ENCODE assay signal across 2 cellular contexts in the genomic region with DNA sequence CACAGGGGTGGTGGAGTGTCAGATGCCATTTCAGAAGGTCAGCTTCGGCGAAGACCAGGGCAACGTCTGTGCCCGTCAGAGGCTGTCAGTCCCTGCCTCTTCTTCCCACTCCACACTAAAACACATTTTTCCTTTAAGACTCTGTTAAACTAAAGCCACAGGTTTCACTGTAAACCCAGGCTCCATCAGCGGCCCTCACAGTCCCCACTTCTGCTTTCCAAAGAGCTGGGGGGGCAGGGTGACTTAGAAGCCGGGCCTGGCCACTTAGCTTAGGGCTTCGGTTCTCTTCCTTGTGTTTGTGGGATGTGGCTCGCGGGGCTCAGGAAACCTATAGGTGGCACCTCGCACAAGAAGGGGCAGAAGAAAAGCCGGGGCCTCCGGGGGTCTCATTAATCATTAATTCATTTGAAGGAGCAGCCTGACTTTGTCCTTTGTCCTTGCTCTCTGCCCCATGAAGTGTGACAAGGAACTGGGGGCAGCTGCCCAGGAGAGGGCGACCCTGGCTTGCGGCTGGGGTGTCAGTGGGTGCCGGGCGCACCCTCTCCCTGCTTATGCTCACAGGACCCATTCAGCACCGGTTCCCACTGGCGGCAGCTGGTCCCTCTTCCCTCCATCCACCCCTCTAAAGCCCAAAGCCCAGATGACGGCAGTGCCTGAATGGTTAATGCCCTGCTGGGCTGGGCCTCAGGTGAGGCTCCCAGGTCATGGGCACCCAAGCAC.
TF ChIP-seq lines count a peak whose summit lies in the region.

No MANE protein-coding gene starts in this region.

TF ChIP-seq in A549, 52 proteins besides CTCF, POLR2A, EP300 and RAD21:
- TF ChIP-seq JUNB (IDR thresholded peaks at IDR 0.05) (no peak), FOSB (CRISPR knock-in tag; IDR thresholded peaks at IDR 0.05) (no peak), CBX8 (IDR thresholded peaks at IDR 0.05) (no peak), HDAC2 (IDR thresholded peaks at IDR 0.05) (no peak), HMGXB4 (CRISPR knock-in tag; IDR thresholded peaks at IDR 0.05; ENCODE audit: borderline replicate concordance) (no peak), CEBPB (IDR thresholded peaks at IDR 0.05) (no peak), ZC3H11A (IDR thresholded peaks at IDR 0.05) (no peak), USF2 (IDR thresholded peaks at IDR 0.05) (no peak), EHMT2 (IDR thresholded peaks at IDR 0.05; ENCODE audit: low read depth) (no peak), SMC3 (IDR thresholded peaks at IDR 0.05) (no peak), HOXB5 (CRISPR knock-in tag; IDR thresholded peaks at IDR 0.05) (no peak), HEYL (CRISPR knock-in tag; IDR thresholded peaks at IDR 0.05) (no peak)
- TF ChIP-seq, protein P1, sequence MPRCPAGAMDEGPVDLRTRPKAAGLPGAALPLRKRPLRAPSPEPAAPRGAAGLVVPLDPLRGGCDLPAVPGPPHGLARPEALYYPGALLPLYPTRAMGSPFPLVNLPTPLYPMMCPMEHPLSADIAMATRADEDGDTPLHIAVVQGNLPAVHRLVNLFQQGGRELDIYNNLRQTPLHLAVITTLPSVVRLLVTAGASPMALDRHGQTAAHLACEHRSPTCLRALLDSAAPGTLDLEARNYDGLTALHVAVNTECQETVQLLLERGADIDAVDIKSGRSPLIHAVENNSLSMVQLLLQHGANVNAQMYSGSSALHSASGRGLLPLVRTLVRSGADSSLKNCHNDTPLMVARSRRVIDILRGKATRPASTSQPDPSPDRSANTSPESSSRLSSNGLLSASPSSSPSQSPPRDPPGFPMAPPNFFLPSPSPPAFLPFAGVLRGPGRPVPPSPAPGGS (IDR thresholded peaks at IDR 0.05), result no peak

TF ChIP-seq in GM23338, 12 proteins besides CTCF, POLR2A, EP300 and RAD21:
- no peak for TF ChIP-seq ETS1 (IDR thresholded peaks at IDR 0.05)
- TF ChIP-seq ZNF331 (CRISPR knock-in tag; IDR thresholded peaks at IDR 0.05; ENCODE audit: low read depth), result no peak
- TF ChIP-seq CREB1 (CRISPR knock-in tag; IDR thresholded peaks at IDR 0.05; ENCODE audit: low read depth), result no peak
- TF ChIP-seq EZH2 (IDR thresholded peaks at IDR 0.05; ENCODE audit: low read depth, unreplicated experiment), result no peak
- no peak for TF ChIP-seq ZNF114 (CRISPR knock-in tag; IDR thresholded peaks at IDR 0.05)
- no peak for TF ChIP-seq ZNF462 (CRISPR knock-in tag; IDR thresholded peaks at IDR 0.05)
- no peak for TF ChIP-seq JUNB (IDR thresholded peaks at IDR 0.05; ENCODE audit: unreplicated experiment)
- no peak for TF ChIP-seq EZH2phosphoT487 (IDR thresholded peaks at IDR 0.05; ENCODE audit: unreplicated experiment)
- no peak for TF ChIP-seq REST (IDR thresholded peaks at IDR 0.05; ENCODE audit: unreplicated experiment)
- no peak for TF ChIP-seq NANOG (IDR thresholded peaks at IDR 0.05; ENCODE audit: borderline replicate concordance)
- TF ChIP-seq STAT1 (IDR thresholded peaks at IDR 0.05; ENCODE audit: unreplicated experiment), result no peak
